In genomic region chr10:94546058-94546595, GRCh38 we compare ENCODE assay signal across 8 cellular contexts. TPM values are rescaled to one million over a fixed set of nuclear protein-coding genes. Genes with fewer than 3 reads are reported as not detected.
A peak's percentile ranks its signal among the peaks of the same experiment; 100 is the strongest.
DNase-seq lines count a peak whose midpoint lies in the region; ATAC-seq and TF ChIP-seq lines count a peak whose summit lies in the region.

No MANE protein-coding gene starts in this region.

- no peak for TF ChIP-seq EP300 in SK-N-SH (IDR thresholded peaks at IDR 0.05; ENCODE audit: borderline replicate concordance in 1 of 2, low read depth in 1 of 2, low read length in 1 of 2)

- no peaks in the 10 kb centered on the region for H3K9me3 ChIP-seq in BLaER1 treated with 17β-estradiol and CSF1 and Interleukin-3, amounts not matched to agents 10 nM and 100 nM (replicated peaks in 1 of 11)
- H3K9me3 ChIP-seq in SK-N-SH (no peaks in the 10 kb centered on the region), mucosa of rectum (ENCODE audit: control insufficient read depth in 2 of 2, low read length in 2 of 2) (no peaks in the 10 kb centered on the region)

- peaks cover 15 to 29% (median 22%) of the 10 kb centered on the region in 10 experiments for H3K4me1 ChIP-seq in BLaER1 treated with 17β-estradiol and CSF1 and Interleukin-3, amounts not matched to agents 10 nM and 100 nM
- H3K4me1 ChIP-seq in SK-N-SH (ENCODE audit: control insufficient read depth in 1 of 2, insufficient read depth in 2 of 2, low read depth in 1 of 2, low read length in 1 of 2) (no peaks in the 10 kb centered on the region; a peak in 2 of 4 replicates), mucosa of rectum (ENCODE audit: control insufficient read depth in 2 of 2, insufficient read depth in 2 of 2, low read length in 2 of 2) (peaks cover 9 to 10% of the 10 kb centered on the region in 2 donors)

- TF ChIP-seq RAD21 in SK-N-SH (IDR thresholded peaks at IDR 0.05; ENCODE audit: low read length), result no peak

- H3K27ac ChIP-seq in BLaER1 treated with 17β-estradiol and CSF1 and Interleukin-3, amounts not matched to agents 10 nM and 100 nM, result peak overlapping the region in 10 of 11 experiments; percentile 34 to 94 (median 92); a peak in 18 of 22 replicates
- H3K27ac ChIP-seq in SK-N-SH (ENCODE audit: low read depth in 2 of 2, low read length in 1 of 2) (peak overlapping the region; percentile 56 to 95), mucosa of rectum (ENCODE audit: low read depth in 2 of 2, low read length in 2 of 2) (no peak overlapping the region)

- ATAC-seq in GM18873 (IDR thresholded peaks at IDR 0.05; ENCODE audit: low FRiP score, unreplicated experiment) (peak; percentile 5), HG03442 (IDR thresholded peaks at IDR 0.05; ENCODE audit: unreplicated experiment) (peak; percentile 8), GM18870 (IDR thresholded peaks at IDR 0.05; ENCODE audit: unreplicated experiment) (no peak)

- peak overlapping the region; percentile 93 for H2AFZ ChIP-seq in SK-N-SH (ENCODE audit: low read depth)

- peaks cover 45% of the 10 kb centered on the region for H3K79me2 ChIP-seq in SK-N-SH (ENCODE audit: insufficient read depth)

- H3K36me3 ChIP-seq in BLaER1 treated with 17β-estradiol and CSF1 and Interleukin-3, amounts not matched to agents 10 nM and 100 nM, result peaks cover 0 to 42% (median 25%) of the 10 kb centered on the region in 11 experiments; a peak in 14 of 22 replicates
- H3K36me3 ChIP-seq in SK-N-SH (replicated peaks in 1 of 2; ENCODE audit: control insufficient read depth in 1 of 2, insufficient read depth in 2 of 2, low read length in 1 of 2) (peaks cover 0 to 4% of the 10 kb centered on the region in 2 experiments), mucosa of rectum (ENCODE audit: control insufficient read depth in 2 of 2, insufficient read depth in 2 of 2, low read length in 2 of 2) (no peaks in the 10 kb centered on the region)

- DNase-seq in SK-N-SH (peak; percentile 55), epithelial cell of esophagus (ENCODE audit: low read depth) (peak; percentile 14), ureter (ENCODE audit: low spot score) (no peak)

- peaks cover 0 to 30% (median 11%) of the 10 kb centered on the region in 11 experiments; a peak in 8 of 22 replicates for H4K20me1 ChIP-seq in BLaER1 treated with 17β-estradiol and CSF1 and Interleukin-3, amounts not matched to agents 10 nM and 100 nM
- H4K20me1 ChIP-seq in SK-N-SH (ENCODE audit: insufficient read depth), result no peaks in the 10 kb centered on the region

- no peaks in the 10 kb centered on the region for H3K9me2 ChIP-seq in SK-N-SH

- POLR2A ChIA-PET in SK-N-SH (lab: Yijun Ruan, JAX), result interaction anchor here (0.7 kb wide), 2 partner anchors 8 to 17 kb away, joined by 3 read pairs; no protein-coding TSS in a partner anchor

- WGBS in SK-N-SH (ENCODE audit: low lambda C conversion rate), result 2% methylated on average over 21 of the region's 21 CpGs

- peak overlapping the region; percentile 76 to 93 (median 83) for H3K4me2 ChIP-seq in BLaER1 treated with 17β-estradiol and CSF1 and Interleukin-3, amounts not matched to agents 10 nM and 100 nM
- peak overlapping the region; percentile 99 for H3K4me2 ChIP-seq in SK-N-SH

- H3F3A ChIP-seq in SK-N-SH (replicated peaks; ENCODE audit: insufficient read depth), result peaks cover 21% of the 10 kb centered on the region

- CTCF ChIA-PET in SK-N-SH (lab: Yijun Ruan, JAX), result interaction anchor here (1.2 kb wide), 1 partner anchor 14 kb away, joined by 3 read pairs; no protein-coding TSS in a partner anchor

- peak overlapping the region; percentile 68 to 98 (median 93) for H3K9ac ChIP-seq in BLaER1 treated with 17β-estradiol and CSF1 and Interleukin-3, amounts not matched to agents 10 nM and 100 nM
- H3K9ac ChIP-seq in SK-N-SH (peak overlapping the region; percentile 92), mucosa of rectum (ENCODE audit: low read depth in 1 of 2, low read length in 2 of 2) (peak overlapping the region; percentile 52 to 73)

- no peaks in the 10 kb centered on the region for H3K27me3 ChIP-seq in BLaER1 treated with 17β-estradiol and CSF1 and Interleukin-3, amounts not matched to agents 10 nM and 100 nM
- H3K27me3 ChIP-seq in SK-N-SH (ENCODE audit: insufficient read depth) (no peaks in the 10 kb centered on the region), mucosa of rectum (ENCODE audit: control insufficient read depth in 2 of 2, insufficient read depth in 2 of 2, low read length in 2 of 2) (no peaks in the 10 kb centered on the region)

- TF ChIP-seq CTCF in SK-N-SH (IDR thresholded peaks at IDR 0.05) (no peak), epithelial cell of esophagus (IDR thresholded peaks at IDR 0.05; ENCODE audit: insufficient read depth, low read depth, low read length, missing control alignments) (no peak)

- H3K4me3 ChIP-seq in BLaER1 treated with 17β-estradiol and CSF1 and Interleukin-3, amounts not matched to agents 10 nM and 100 nM, result peak overlapping the region; percentile 70 to 98 (median 93)
- peak overlapping the region; percentile 59 to 98 for H3K4me3 ChIP-seq in SK-N-SH (ENCODE audit: low read depth in 2 of 2, low read length in 1 of 2)
- peak overlapping the region; percentile 90 for H3K4me3 ChIP-seq in epithelial cell of esophagus (ENCODE audit: low read length)
- H3K4me3 ChIP-seq in mucosa of rectum (ENCODE audit: low read length in 2 of 2), result peak overlapping the region; percentile 75 to 84

TF ChIP-seq in SK-N-SH, 30 proteins besides CTCF, POLR2A, EP300 and RAD21:
- TF ChIP-seq MAX (IDR thresholded peaks at IDR 0.05; ENCODE audit: low read depth) (no peak; the same call in 1 of the 2 replicates), GABPA (IDR thresholded peaks at IDR 0.05; ENCODE audit: low read depth) (no peak), FOXM1 (IDR thresholded peaks at IDR 0.05; ENCODE audit: low read depth) (no peak), SMC3 (IDR thresholded peaks at IDR 0.05; ENCODE audit: low read depth, low read length) (no peak), POLR2AphosphoS5 (IDR thresholded peaks at IDR 0.05; ENCODE audit: low read depth, low read length) (no peak), RFX5 (IDR thresholded peaks at IDR 0.05; ENCODE audit: low read length) (no peak), TAF1 (IDR thresholded peaks at IDR 0.05; ENCODE audit: borderline replicate concordance, low read depth, low read length) (no peak), SIN3A (IDR thresholded peaks at IDR 0.05; ENCODE audit: borderline replicate concordance, low read depth, low read length) (no peak)

RNA-seq across cellular contexts. Expression of gene HELLS, which starts 0.5 kb away (rescaled TPM):
- polyA plus RNA-seq in SK-N-SH (2012; rRNA removed), result 13.5 and 17.3 TPM in 2 replicates
- polyA plus RNA-seq in SK-N-SH (2012; cell fraction: cytosol; rRNA removed), result 11.4 and 12.5 TPM in 2 replicates
- 19.5 and 21.2 TPM in 2 replicates for polyA plus RNA-seq in SK-N-SH (2012; cell fraction: nucleus; rRNA removed)
- 18.0 TPM for total RNA-seq in ureter

Comparison
In these comparisons a context has a peak if more than half of its experiments do, and no peak if none do; other contexts are left out.
1. H3K27ac ChIP-seq: peak in BLaER1 treated with 17β-estradiol and CSF1 and Interleukin-3, amounts not matched to agents 10 nM and 100 nM (10 of 11) and SK-N-SH (2 of 2); none in mucosa of rectum (0 of 2).
2. Peak in every context shown above with its lines, with median percentiles within 50 percentile points of each other: H3K4me3 ChIP-seq and H3K9ac ChIP-seq.